16 cellular contexts compared by ENCODE assay signal in the genomic region with DNA sequence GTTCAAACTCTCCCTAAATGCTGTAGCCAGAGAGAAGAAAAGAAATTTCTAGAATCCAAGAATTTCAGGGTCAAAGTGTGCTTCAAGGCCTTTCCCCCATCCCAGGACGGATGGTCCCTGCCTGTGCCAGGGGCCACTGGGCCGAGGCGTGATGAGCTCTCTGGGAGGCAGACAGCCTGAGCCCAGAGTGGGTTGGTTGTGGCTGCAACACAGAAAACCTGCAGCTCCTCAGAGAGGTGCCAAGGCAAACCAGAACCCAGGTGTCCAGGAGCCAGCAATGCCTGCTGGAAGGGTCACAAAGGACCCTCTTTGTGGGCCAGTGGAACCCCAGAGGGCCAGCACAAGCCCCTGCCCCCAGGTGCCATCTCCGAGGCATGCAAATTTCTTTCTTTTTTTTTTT. TPM values are rescaled to one million over a fixed set of nuclear protein-coding genes. Genes with fewer than 3 reads are reported as not detected.
"Had no signal": no experiment of that assay in that cellular context is flagged by ENCODE, and none has a peak within 500 bp of the region (broad histone marks: within the 10 kb centered on the region; RNA-seq: fewer than 3 reads in every experiment).

No MANE protein-coding gene starts in this region.

- H3K4me3 ChIP-seq: ascending aorta, esophagus muscularis mucosa, gastroesophageal sphincter, heart right ventricle, sigmoid colon had no signal

- H3K9me3 ChIP-seq: ascending aorta, breast epithelium, esophagus muscularis mucosa, gastroesophageal sphincter, heart right ventricle, sigmoid colon had no signal

- ATAC-seq: activated T-cell treated with anti-CD3 and anti-CD28 coated beads, Interleukin-2, amount 50 U/mL, for 4 hours; gastroesophageal sphincter; natural killer cell treated with Interleukin-12 subunit alpha and Interleukin-12 subunit beta and Interleukin-15 and Interleukin-18, amount 100 ng/mL, for 72 hours; stimulated activated memory B cell treated with anti-CD40 and anti-IgM and Interleukin-4, amounts not matched to agents 10 μg/mL and 1 μg/mL and 100 μg/mL, for 72 hours had no signal

- H3K27me3 ChIP-seq: ascending aorta, breast epithelium, esophagus muscularis mucosa, gastroesophageal sphincter, heart right ventricle, sigmoid colon had no signal

- DNase-seq: activated CD4-positive, alpha-beta T cell treated with anti-CD3 and anti-CD28 coated beads, Interleukin-2, amount 50 U/mL, for 48 hours; activated naive CD4-positive, alpha-beta T cell treated with anti-CD3 and anti-CD28 coated beads, Interleukin-2, amount 10 ng/mL, durations not matched to agents 7 days and 5 days; activated T-cell treated with anti-CD3 and anti-CD28 coated beads, Interleukin-2, amount 50 U/mL, for 4 hours; effector CD8-positive, alpha-beta T cell; heart right ventricle; kidney glomerular epithelial cell; sigmoid colon; stimulated activated CD4-positive, alpha-beta T cell treated with anti-CD3 and anti-CD28 coated beads, Interleukin-4, amount 100 ng/mL, for 4 hours; SW 1271; WERI-Rb-1 had no signal

- H3K36me3 ChIP-seq: ascending aorta, breast epithelium, esophagus muscularis mucosa, gastroesophageal sphincter, sigmoid colon, WERI-Rb-1 had no signal

- H3K27ac ChIP-seq: WERI-Rb-1 had no signal

RNA-seq across cellular contexts. Expression of a gene that starts 28.5 kb away (rescaled TPM):
- total RNA-seq: ascending aorta; natural killer cell treated with Interleukin-12 subunit alpha and Interleukin-12 subunit beta and Interleukin-15 and Interleukin-18, amount 100 ng/mL, for 72 hours had no signal
